ENCODE assay signal across 8 cellular contexts in genomic region chr1:205775717-205776056, GRCh38. TPM values are rescaled to one million over a fixed set of nuclear protein-coding genes. Genes with fewer than 3 reads are reported as not detected.
A peak's percentile ranks its signal among the peaks of the same experiment; 100 is the strongest.
DNase-seq lines count a peak whose midpoint lies in the region; ATAC-seq and TF ChIP-seq lines count a peak whose summit lies in the region.

No MANE protein-coding gene starts in this region.

- H3K27me3 ChIP-seq in heart right ventricle (no peaks in the 10 kb centered on the region), skeletal muscle tissue (ENCODE audit: control insufficient read depth in 3 of 3, insufficient read depth in 3 of 3, low read length in 3 of 3) (no peaks in the 10 kb centered on the region)

- no peaks in the 10 kb centered on the region for H3K9me3 Mint-ChIP-seq in activated CD8-positive, alpha-beta T cell treated with anti-CD3 and anti-CD28 coated beads for 36 hours

- peaks cover 48% of the 10 kb centered on the region for H3K4me1 Mint-ChIP-seq in activated CD8-positive, alpha-beta T cell treated with anti-CD3 and anti-CD28 coated beads for 36 hours (ENCODE audit: low read depth)

- no peak for TF ChIP-seq CTCF in activated CD8-positive, alpha-beta T cell treated with anti-CD3 and anti-CD28 coated beads for 36 hours (IDR thresholded peaks at IDR 0.05)
- TF ChIP-seq CTCF in heart right ventricle (IDR thresholded peaks at IDR 0.05) = no peak

- H3K27ac ChIP-seq in heart right ventricle (peak overlapping the region in 8 of 10 donors; percentile 2 to 86 (median 66)), skeletal muscle tissue (ENCODE audit: low read depth, low read length) (peak overlapping the region; percentile 69)

- peak overlapping the region; percentile 92 for H3K27ac Mint-ChIP-seq in activated CD8-positive, alpha-beta T cell treated with anti-CD3 and anti-CD28 coated beads for 36 hours

- DNase-seq in HS-5 (ENCODE audit: low read depth) = peak; percentile 9
- DNase-seq in activated CD8-positive, alpha-beta T cell treated with anti-CD3 and anti-CD28 coated beads for 36 hours = no peak
- no peak for DNase-seq in heart right ventricle
- DNase-seq in stimulated activated CD4-positive, alpha-beta T cell treated with anti-CD3 and anti-CD28 coated beads, Interleukin-15, amount 100 ng/mL, for 24 hours = no peak
- no peak for DNase-seq in SHP77 treated with DMSO at 0.1 percent for 48 hours (lab: John Stamatoyannopoulos, UW)
- DNase-seq in dedifferentiated amniotic fluid mesenchymal stem cell (ENCODE audit: extremely low spot score) = no peak

- intact Hi-C loops in activated CD8-positive, alpha-beta T cell treated with anti-CD3 and anti-CD28 coated beads for 36 hours (cut with micrococcal nuclease) = loop anchor here (2.0 kb wide), 1 partner anchor 27 kb away; no protein-coding TSS in a partner anchor
- intact Hi-C loops in heart right ventricle (cut with DNase I) = no loop called here

- H3K36me3 ChIP-seq in heart right ventricle = peaks cover 0 to 16% (median 0%) of the 10 kb centered on the region in 9 donors
- peaks cover 0 to under 1% (median 0%) of the 10 kb centered on the region in 3 donors for H3K36me3 ChIP-seq in skeletal muscle tissue (ENCODE audit: control insufficient read depth in 3 of 3, insufficient read depth in 3 of 3, low read length in 3 of 3)

- CTCF ChIA-PET in activated CD8-positive, alpha-beta T cell treated with anti-CD3 and anti-CD28 coated beads for 36 hours (lab: Charles Lee) = interaction anchor here (0.7 to 2.5 kb wide), 3 partner anchors 16 to 202 kb away, joined by 3 to 8 read pairs (median 3); no protein-coding TSS in a partner anchor

- H3K27me3 Mint-ChIP-seq in activated CD8-positive, alpha-beta T cell treated with anti-CD3 and anti-CD28 coated beads for 36 hours = no peaks in the 10 kb centered on the region

- peak overlapping the region; percentile 89 for H3K4me3 Mint-ChIP-seq in activated CD8-positive, alpha-beta T cell treated with anti-CD3 and anti-CD28 coated beads for 36 hours

- ATAC-seq in activated CD8-positive, alpha-beta T cell treated with anti-CD3 and anti-CD28 coated beads for 36 hours = no peak
- ATAC-seq in heart right ventricle (peak in 5 of 8 donors; percentile 19 to 57 (median 38)), HG03280 (IDR thresholded peaks at IDR 0.05; ENCODE audit: unreplicated experiment) (no peak)

- H3K36me3 Mint-ChIP-seq in activated CD8-positive, alpha-beta T cell treated with anti-CD3 and anti-CD28 coated beads for 36 hours (ENCODE audit: low read depth) = peaks cover 13% of the 10 kb centered on the region

- POLR2A ChIA-PET in activated CD8-positive, alpha-beta T cell treated with anti-CD3 and anti-CD28 coated beads for 36 hours (lab: Charles Lee) = interaction anchor here (0.8 to 6.5 kb wide), 6 partner anchors 9 to 36 kb away, joined by 3 to 61 read pairs (median 5); partner anchors contain the start of gene NUCKS1

- peak overlapping the region in 9 of 10 donors; percentile 69 to 94 (median 80) for H3K4me3 ChIP-seq in heart right ventricle
- peak overlapping the region; percentile 94 to 97 (median 95) for H3K4me3 ChIP-seq in skeletal muscle tissue (ENCODE audit: low read length in 3 of 3)

- H3K4me1 ChIP-seq in heart right ventricle (peaks cover 0 to 36% (median 11%) of the 10 kb centered on the region in 9 donors), skeletal muscle tissue (ENCODE audit: control insufficient read depth in 3 of 3, insufficient read depth in 3 of 3, low read length in 3 of 3) (peaks cover 3 to 14% (median 11%) of the 10 kb centered on the region in 3 donors)

- H3K9me3 ChIP-seq in heart right ventricle (no peaks in the 10 kb centered on the region), skeletal muscle tissue (ENCODE audit: control insufficient read depth in 3 of 3, low read length in 3 of 3) (no peaks in the 10 kb centered on the region)

- H3K9ac ChIP-seq in skeletal muscle tissue (ENCODE audit: low read depth in 1 of 3, low read length in 3 of 3) = peak overlapping the region in 2 of 3 donors; percentile 61 to 91

RNA-seq across cellular contexts. Expression of gene RAB29, which starts 0.4 kb away (rescaled TPM):
- 10 to 100 TPM; 20.1 to 22.5 TPM for total RNA-seq in activated CD8-positive, alpha-beta T cell treated with anti-CD3 and anti-CD28 coated beads for 36 hours
- 10 to 100 TPM in 9 of 10 donors, 1 to 10 TPM in 1; 9.1 to 23.1 (median 16.3) TPM for total RNA-seq in heart right ventricle
- polyA plus RNA-seq in heart right ventricle = 10 to 100 TPM in 1 of 2 donors, 1 to 10 TPM in 1; 5.6 to 10.4 TPM
- total RNA-seq in skeletal muscle tissue = 4.7 TPM

RNA-seq across cellular contexts. Expression of gene NUCKS1, which starts 25.7 kb away (rescaled TPM):
- 100 to 1,000 TPM; 145 to 177 TPM for total RNA-seq in activated CD8-positive, alpha-beta T cell treated with anti-CD3 and anti-CD28 coated beads for 36 hours
- total RNA-seq in heart right ventricle = 100 to 1,000 TPM; 174 to 245 (median 211) TPM
- polyA plus RNA-seq in heart right ventricle = 100 to 1,000 TPM in 1 of 2 donors, 10 to 100 TPM in 1; 31.8 to 107 TPM
- 152 TPM for total RNA-seq in skeletal muscle tissue

RNA-seq across cellular contexts. Expression of gene SLC41A1, which starts 37.3 kb away (rescaled TPM):
- total RNA-seq in activated CD8-positive, alpha-beta T cell treated with anti-CD3 and anti-CD28 coated beads for 36 hours = 10 to 100 TPM; 33.6 to 35.3 TPM
- 100 to 1,000 TPM; 247 to 566 (median 322) TPM for total RNA-seq in heart right ventricle
- 100 to 1,000 TPM in 1 of 2 donors, 10 to 100 TPM in 1; 97.0 to 102 TPM for polyA plus RNA-seq in heart right ventricle
- 12.0 TPM for total RNA-seq in skeletal muscle tissue

Comparison
In these comparisons a context has a peak if more than half of its experiments do, and no peak if none do; other contexts are left out.
1. ATAC-seq: peak in heart right ventricle (5 of 8); none in activated CD8-positive, alpha-beta T cell treated with anti-CD3 and anti-CD28 coated beads for 36 hours (single experiment) and HG03280 (single experiment).
2. RNA of gene SLC41A1, which starts 37.3 kb away (total RNA-seq): 247 to 566 TPM in heart right ventricle; 33.6 to 35.3 TPM in activated CD8-positive, alpha-beta T cell treated with anti-CD3 and anti-CD28 coated beads for 36 hours and 12.0 TPM in skeletal muscle tissue (single experiment); every median in the first group is over 4 times any median in the second.